Comparison of ENCODE assay signal across 1 cellular context in genomic region chr7:44120395-44120794, GRCh38.
TF ChIP-seq lines count a peak whose summit lies in the region.

No MANE protein-coding gene starts in this region.

TF ChIP-seq in K562, 482 proteins besides CTCF, POLR2A, EP300 and RAD21:
- TF ChIP-seq EGR1 (conservative IDR thresholded peaks at IDR 0.05) (peak; percentile 40; the same call in 1 of the 2 replicates), ZNF318 (IDR thresholded peaks at IDR 0.05; ENCODE audit: borderline replicate concordance in 1 of 2, low read depth in 1 of 2) (no peak), SUPT5H (IDR thresholded peaks at IDR 0.05) (no peak)
TF ChIP-seq in K562: peak in this region for 1.
